In the genomic region with DNA sequence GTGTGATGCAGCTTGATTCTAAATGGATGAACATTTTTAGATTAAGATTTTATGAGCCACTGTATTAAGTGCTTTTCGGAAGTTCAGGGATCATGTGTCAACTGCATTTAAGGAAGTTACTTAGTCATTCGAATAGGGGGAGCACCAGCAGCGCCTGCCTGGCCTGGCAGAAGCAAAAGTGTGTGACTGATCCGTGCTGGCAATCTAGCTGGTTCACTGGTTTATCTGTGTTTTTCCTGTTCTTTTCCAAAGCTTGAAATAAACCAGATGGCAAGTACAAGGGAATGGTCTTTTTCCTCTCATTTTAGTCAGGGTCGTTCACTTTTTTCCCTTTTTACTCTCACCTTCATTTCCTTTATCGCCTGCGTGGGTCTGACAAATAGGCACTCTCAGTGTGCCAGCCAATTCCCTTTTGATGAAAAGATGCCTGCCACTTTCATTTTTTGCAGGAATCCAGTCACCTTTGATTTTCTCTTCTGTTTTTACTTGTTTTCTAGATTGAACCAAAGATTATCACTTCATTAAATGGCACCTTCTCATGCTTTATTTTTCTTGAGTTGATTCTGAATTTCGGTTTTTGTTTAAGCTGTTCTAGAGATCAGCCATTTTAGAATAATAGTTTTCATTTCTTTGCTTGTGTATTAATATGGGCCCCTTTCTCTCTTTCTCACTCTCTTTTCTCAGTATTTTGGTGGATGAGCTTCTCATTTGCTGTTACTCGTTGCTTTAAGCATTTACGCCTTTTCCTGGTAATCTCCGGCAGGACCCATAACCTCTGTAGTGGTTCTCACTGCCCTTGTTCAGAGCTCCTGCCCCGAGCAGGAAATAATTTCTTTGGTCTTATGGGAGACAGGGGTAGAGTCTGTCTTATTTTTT, we compare ENCODE assay signal across 2 cellular contexts.
TF ChIP-seq lines count a peak whose summit lies in the region.

No MANE protein-coding gene starts in this region.

TF ChIP-seq in SK-N-SH, 30 proteins besides CTCF, POLR2A, EP300 and RAD21 (continued from another document):
- TF ChIP-seq, protein P1, sequence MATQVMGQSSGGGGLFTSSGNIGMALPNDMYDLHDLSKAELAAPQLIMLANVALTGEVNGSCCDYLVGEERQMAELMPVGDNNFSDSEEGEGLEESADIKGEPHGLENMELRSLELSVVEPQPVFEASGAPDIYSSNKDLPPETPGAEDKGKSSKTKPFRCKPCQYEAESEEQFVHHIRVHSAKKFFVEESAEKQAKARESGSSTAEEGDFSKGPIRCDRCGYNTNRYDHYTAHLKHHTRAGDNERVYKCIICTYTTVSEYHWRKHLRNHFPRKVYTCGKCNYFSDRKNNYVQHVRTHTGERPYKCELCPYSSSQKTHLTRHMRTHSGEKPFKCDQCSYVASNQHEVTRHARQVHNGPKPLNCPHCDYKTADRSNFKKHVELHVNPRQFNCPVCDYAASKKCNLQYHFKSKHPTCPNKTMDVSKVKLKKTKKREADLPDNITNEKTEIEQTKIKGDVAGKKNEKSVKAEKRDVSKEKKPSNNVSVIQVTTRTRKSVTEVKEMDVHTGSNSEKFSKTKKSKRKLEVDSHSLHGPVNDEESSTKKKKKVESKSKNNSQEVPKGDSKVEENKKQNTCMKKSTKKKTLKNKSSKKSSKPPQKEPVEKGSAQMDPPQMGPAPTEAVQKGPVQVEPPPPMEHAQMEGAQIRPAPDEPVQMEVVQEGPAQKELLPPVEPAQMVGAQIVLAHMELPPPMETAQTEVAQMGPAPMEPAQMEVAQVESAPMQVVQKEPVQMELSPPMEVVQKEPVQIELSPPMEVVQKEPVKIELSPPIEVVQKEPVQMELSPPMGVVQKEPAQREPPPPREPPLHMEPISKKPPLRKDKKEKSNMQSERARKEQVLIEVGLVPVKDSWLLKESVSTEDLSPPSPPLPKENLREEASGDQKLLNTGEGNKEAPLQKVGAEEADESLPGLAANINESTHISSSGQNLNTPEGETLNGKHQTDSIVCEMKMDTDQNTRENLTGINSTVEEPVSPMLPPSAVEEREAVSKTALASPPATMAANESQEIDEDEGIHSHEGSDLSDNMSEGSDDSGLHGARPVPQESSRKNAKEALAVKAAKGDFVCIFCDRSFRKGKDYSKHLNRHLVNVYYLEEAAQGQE (IDR thresholded peaks at IDR 0.05; ENCODE audit: low read depth, low read length), result peak; percentile 31; the same call in 1 of the 2 replicates
- TF ChIP-seq, protein P2, sequence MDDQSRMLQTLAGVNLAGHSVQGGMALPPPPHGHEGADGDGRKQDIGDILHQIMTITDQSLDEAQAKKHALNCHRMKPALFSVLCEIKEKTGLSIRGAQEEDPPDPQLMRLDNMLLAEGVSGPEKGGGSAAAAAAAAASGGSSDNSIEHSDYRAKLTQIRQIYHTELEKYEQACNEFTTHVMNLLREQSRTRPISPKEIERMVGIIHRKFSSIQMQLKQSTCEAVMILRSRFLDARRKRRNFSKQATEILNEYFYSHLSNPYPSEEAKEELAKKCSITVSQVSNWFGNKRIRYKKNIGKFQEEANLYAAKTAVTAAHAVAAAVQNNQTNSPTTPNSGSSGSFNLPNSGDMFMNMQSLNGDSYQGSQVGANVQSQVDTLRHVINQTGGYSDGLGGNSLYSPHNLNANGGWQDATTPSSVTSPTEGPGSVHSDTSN (IDR thresholded peaks at IDR 0.05), result peak; percentile 63

TF ChIP-seq in GM12878, 131 proteins besides CTCF, POLR2A, EP300 and RAD21 (continued from another document and continues in another):
- TF ChIP-seq, protein P3, sequence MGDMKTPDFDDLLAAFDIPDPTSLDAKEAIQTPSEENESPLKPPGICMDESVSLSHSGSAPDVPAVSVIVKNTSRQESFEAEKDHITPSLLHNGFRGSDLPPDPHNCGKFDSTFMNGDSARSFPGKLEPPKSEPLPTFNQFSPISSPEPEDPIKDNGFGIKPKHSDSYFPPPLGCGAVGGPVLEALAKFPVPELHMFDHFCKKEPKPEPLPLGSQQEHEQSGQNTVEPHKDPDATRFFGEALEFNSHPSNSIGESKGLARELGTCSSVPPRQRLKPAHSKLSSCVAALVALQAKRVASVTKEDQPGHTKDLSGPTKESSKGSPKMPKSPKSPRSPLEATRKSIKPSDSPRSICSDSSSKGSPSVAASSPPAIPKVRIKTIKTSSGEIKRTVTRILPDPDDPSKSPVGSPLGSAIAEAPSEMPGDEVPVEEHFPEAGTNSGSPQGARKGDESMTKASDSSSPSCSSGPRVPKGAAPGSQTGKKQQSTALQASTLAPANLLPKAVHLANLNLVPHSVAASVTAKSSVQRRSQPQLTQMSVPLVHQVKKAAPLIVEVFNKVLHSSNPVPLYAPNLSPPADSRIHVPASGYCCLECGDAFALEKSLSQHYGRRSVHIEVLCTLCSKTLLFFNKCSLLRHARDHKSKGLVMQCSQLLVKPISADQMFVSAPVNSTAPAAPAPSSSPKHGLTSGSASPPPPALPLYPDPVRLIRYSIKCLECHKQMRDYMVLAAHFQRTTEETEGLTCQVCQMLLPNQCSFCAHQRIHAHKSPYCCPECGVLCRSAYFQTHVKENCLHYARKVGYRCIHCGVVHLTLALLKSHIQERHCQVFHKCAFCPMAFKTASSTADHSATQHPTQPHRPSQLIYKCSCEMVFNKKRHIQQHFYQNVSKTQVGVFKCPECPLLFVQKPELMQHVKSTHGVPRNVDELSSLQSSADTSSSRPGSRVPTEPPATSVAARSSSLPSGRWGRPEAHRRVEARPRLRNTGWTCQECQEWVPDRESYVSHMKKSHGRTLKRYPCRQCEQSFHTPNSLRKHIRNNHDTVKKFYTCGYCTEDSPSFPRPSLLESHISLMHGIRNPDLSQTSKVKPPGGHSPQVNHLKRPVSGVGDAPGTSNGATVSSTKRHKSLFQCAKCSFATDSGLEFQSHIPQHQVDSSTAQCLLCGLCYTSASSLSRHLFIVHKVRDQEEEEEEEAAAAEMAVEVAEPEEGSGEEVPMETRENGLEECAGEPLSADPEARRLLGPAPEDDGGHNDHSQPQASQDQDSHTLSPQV (IDR thresholded peaks at IDR 0.05), result no peak
- TF ChIP-seq HDAC6 (IDR thresholded peaks at IDR 0.05; ENCODE audit: unreplicated experiment) (no peak), SPI1 (IDR thresholded peaks at IDR 0.05; ENCODE audit: borderline replicate concordance, insufficient read depth, low read depth, low read length) (no peak), TCF12 (IDR thresholded peaks at IDR 0.05; ENCODE audit: low read depth, low read length) (no peak), NRF1 (conservative IDR thresholded peaks at IDR 0.05; ENCODE audit: low read depth, low read length) (no peak), SUZ12 (IDR thresholded peaks at IDR 0.05; ENCODE audit: unreplicated experiment) (no peak), KAT2A (conservative IDR thresholded peaks at IDR 0.05; ENCODE audit: control insufficient read depth, low read depth, low read length) (no peak), NBN (IDR thresholded peaks at IDR 0.05) (peak; percentile 66; the same call in 1 of the 2 replicates), HCFC1 (IDR thresholded peaks at IDR 0.05; ENCODE audit: low read length) (no peak), IRF4 (IDR thresholded peaks at IDR 0.05; ENCODE audit: low read depth, low read length) (no peak), EGR1 (IDR thresholded peaks at IDR 0.05; ENCODE audit: borderline replicate concordance in 1 of 2, low read depth in 2 of 2, low read length in 2 of 2) (no peak), TCF7 (IDR thresholded peaks at IDR 0.05; ENCODE audit: borderline replicate concordance) (no peak), MEF2B (IDR thresholded peaks at IDR 0.05; ENCODE audit: partially characterized antibody, poor library complexity, severe bottlenecking) (no peak), SREBF1 (IDR thresholded peaks at IDR 0.05; ENCODE audit: low read length) (no peak), PML (IDR thresholded peaks at IDR 0.05; ENCODE audit: low read length) (no peak), JUNB (IDR thresholded peaks at IDR 0.05) (peak; percentile 40), GATAD2B (conservative IDR thresholded peaks at IDR 0.05; ENCODE audit: low read depth) (no peak), RAD51 (IDR thresholded peaks at IDR 0.05) (peak; percentile 59; the same call in 1 of the 2 replicates), IKZF2 (IDR thresholded peaks at IDR 0.05) (peak; percentile 46 to 57; a peak in 3 of 4 replicates), KLF5 (IDR thresholded peaks at IDR 0.05; ENCODE audit: partially characterized antibody) (no peak), ZSCAN29 (IDR thresholded peaks at IDR 0.05) (no peak), MTA3 (IDR thresholded peaks at IDR 0.05; ENCODE audit: borderline replicate concordance, low read length) (peak; percentile 42; the same call in 1 of the 2 replicates), POU2F2 (IDR thresholded peaks at IDR 0.05; ENCODE audit: borderline replicate concordance, low read depth, low read length) (no peak)
- TF ChIP-seq, protein P4, sequence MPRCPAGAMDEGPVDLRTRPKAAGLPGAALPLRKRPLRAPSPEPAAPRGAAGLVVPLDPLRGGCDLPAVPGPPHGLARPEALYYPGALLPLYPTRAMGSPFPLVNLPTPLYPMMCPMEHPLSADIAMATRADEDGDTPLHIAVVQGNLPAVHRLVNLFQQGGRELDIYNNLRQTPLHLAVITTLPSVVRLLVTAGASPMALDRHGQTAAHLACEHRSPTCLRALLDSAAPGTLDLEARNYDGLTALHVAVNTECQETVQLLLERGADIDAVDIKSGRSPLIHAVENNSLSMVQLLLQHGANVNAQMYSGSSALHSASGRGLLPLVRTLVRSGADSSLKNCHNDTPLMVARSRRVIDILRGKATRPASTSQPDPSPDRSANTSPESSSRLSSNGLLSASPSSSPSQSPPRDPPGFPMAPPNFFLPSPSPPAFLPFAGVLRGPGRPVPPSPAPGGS (IDR thresholded peaks at IDR 0.05; ENCODE audit: borderline replicate concordance, insufficient read depth, low read depth, low read length, poor library complexity, severe bottlenecking), result no peak
- TF ChIP-seq, protein P5, sequence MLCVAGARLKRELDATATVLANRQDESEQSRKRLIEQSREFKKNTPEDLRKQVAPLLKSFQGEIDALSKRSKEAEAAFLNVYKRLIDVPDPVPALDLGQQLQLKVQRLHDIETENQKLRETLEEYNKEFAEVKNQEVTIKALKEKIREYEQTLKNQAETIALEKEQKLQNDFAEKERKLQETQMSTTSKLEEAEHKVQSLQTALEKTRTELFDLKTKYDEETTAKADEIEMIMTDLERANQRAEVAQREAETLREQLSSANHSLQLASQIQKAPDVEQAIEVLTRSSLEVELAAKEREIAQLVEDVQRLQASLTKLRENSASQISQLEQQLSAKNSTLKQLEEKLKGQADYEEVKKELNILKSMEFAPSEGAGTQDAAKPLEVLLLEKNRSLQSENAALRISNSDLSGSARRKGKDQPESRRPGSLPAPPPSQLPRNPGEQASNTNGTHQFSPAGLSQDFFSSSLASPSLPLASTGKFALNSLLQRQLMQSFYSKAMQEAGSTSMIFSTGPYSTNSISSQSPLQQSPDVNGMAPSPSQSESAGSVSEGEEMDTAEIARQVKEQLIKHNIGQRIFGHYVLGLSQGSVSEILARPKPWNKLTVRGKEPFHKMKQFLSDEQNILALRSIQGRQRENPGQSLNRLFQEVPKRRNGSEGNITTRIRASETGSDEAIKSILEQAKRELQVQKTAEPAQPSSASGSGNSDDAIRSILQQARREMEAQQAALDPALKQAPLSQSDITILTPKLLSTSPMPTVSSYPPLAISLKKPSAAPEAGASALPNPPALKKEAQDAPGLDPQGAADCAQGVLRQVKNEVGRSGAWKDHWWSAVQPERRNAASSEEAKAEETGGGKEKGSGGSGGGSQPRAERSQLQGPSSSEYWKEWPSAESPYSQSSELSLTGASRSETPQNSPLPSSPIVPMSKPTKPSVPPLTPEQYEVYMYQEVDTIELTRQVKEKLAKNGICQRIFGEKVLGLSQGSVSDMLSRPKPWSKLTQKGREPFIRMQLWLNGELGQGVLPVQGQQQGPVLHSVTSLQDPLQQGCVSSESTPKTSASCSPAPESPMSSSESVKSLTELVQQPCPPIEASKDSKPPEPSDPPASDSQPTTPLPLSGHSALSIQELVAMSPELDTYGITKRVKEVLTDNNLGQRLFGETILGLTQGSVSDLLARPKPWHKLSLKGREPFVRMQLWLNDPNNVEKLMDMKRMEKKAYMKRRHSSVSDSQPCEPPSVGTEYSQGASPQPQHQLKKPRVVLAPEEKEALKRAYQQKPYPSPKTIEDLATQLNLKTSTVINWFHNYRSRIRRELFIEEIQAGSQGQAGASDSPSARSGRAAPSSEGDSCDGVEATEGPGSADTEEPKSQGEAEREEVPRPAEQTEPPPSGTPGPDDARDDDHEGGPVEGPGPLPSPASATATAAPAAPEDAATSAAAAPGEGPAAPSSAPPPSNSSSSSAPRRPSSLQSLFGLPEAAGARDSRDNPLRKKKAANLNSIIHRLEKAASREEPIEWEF (IDR thresholded peaks at IDR 0.05; ENCODE audit: insufficient replicate concordance, low read depth, low read length), result no peak
- TF ChIP-seq, protein P6, sequence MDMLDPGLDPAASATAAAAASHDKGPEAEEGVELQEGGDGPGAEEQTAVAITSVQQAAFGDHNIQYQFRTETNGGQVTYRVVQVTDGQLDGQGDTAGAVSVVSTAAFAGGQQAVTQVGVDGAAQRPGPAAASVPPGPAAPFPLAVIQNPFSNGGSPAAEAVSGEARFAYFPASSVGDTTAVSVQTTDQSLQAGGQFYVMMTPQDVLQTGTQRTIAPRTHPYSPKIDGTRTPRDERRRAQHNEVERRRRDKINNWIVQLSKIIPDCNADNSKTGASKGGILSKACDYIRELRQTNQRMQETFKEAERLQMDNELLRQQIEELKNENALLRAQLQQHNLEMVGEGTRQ (IDR thresholded peaks at IDR 0.05; ENCODE audit: borderline replicate concordance, low read depth, low read length), result no peak; the same call in 1 of the 2 replicates
- TF ChIP-seq, protein P7, sequence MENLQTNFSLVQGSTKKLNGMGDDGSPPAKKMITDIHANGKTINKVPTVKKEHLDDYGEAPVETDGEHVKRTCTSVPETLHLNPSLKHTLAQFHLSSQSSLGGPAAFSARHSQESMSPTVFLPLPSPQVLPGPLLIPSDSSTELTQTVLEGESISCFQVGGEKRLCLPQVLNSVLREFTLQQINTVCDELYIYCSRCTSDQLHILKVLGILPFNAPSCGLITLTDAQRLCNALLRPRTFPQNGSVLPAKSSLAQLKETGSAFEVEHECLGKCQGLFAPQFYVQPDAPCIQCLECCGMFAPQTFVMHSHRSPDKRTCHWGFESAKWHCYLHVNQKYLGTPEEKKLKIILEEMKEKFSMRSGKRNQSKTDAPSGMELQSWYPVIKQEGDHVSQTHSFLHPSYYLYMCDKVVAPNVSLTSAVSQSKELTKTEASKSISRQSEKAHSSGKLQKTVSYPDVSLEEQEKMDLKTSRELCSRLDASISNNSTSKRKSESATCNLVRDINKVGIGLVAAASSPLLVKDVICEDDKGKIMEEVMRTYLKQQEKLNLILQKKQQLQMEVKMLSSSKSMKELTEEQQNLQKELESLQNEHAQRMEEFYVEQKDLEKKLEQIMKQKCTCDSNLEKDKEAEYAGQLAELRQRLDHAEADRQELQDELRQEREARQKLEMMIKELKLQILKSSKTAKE (IDR thresholded peaks at IDR 0.05; ENCODE audit: low read depth, poor library complexity, severe bottlenecking), result peak; percentile 20
